In the genomic region with DNA sequence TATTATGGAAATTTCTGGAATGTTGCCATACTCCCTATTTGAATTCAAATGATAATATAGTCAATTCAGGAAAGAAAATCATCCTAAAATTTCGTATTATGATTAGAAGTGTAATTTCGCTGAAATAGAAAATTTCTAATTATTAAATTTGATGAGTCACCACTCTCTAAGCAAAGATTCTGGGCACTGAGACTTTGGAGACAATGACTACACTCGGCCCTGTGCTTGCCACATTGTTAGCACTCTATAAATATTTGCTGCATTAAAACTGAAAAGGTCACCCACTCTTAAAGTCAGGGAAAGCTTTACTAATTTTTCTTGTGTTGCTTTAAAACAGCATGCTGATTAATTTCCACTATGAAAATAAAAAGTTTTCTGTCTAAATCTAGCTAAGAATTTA, we compare ENCODE assay signal across 11 cellular contexts.
DNase-seq lines count a peak whose midpoint lies in the region; ATAC-seq and TF ChIP-seq lines count a peak whose summit lies in the region.
"Had no signal": no experiment of that assay in that cellular context is flagged by ENCODE, and none has a peak within 500 bp of the region (broad histone marks: within the 10 kb centered on the region; RNA-seq: fewer than 3 reads in every experiment).

No MANE protein-coding gene starts in this region.

- DNase-seq in activated T-cell treated with anti-CD3 and anti-CD28 coated beads, Interleukin-2, amount 50 U/mL, for 4 hours, result no peak
- no peak for DNase-seq in activated T-cell treated with anti-CD3 and anti-CD28 coated beads, Interleukin-2, amount 50 U/mL, for 48 hours
- DNase-seq in activated B cell treated with CpG ODN at 0.5 μM for 24 hours (no peak), NCI-H345 treated with DMSO at 0.1 percent for 48 hours (lab: John Stamatoyannopoulos, UW; ENCODE audit: unreplicated experiment) (no peak), DMS79 treated with DMSO at 0.1 percent for 48 hours (lab: John Stamatoyannopoulos, UW) (no peak), Right ventricle myocardium superior (no peak)
- DNase-seq: C1 segment of cervical spinal cord, left colon, NCI-H1436 treated with DMSO at 0.1 percent for 48 hours had no signal

- H3K27ac Mint-ChIP-seq in activated B cell treated with CpG ODN at 0.5 μM for 24 hours, result peak overlapping the region; percentile 72
- peak overlapping the region; percentile 76 for H3K27ac Mint-ChIP-seq in stimulated activated memory B cell treated with anti-CD40 and anti-IgM and Interleukin-4, amounts not matched to agents 10 μg/mL and 1 μg/mL and 100 μg/mL, for 72 hours

- intact Hi-C loops in activated B cell treated with CpG ODN at 0.5 μM for 24 hours (cut with micrococcal nuclease) (loop anchor here (1.0 to 10.0 kb wide), 11 partner anchors 22 to 1877 kb away; a partner anchor contains a TSS), Right ventricle myocardium superior (cut with DNase I) (no loop called here)

- no peak for TF ChIP-seq CTCF in activated B cell treated with CpG ODN at 0.5 μM for 24 hours (IDR thresholded peaks at IDR 0.05)

- no peaks in the 10 kb centered on the region for H3K9me3 Mint-ChIP-seq in activated T-cell treated with anti-CD3 and anti-CD28 coated beads, Interleukin-2, amount 50 U/mL, for 4 hours
- H3K9me3 Mint-ChIP-seq in activated B cell treated with CpG ODN at 0.5 μM for 24 hours, result no peaks in the 10 kb centered on the region
- H3K9me3 Mint-ChIP-seq in stimulated activated memory B cell treated with anti-CD40 and anti-IgM and Interleukin-4, amounts not matched to agents 10 μg/mL and 1 μg/mL and 100 μg/mL, for 72 hours, result no peaks in the 10 kb centered on the region

- no peaks in the 10 kb centered on the region for H3K36me3 Mint-ChIP-seq in activated T-cell treated with anti-CD3 and anti-CD28 coated beads, Interleukin-2, amount 50 U/mL, for 4 hours (ENCODE audit: insufficient read depth)
- no peaks in the 10 kb centered on the region for H3K36me3 Mint-ChIP-seq in activated B cell treated with CpG ODN at 0.5 μM for 24 hours (ENCODE audit: low read depth)
- no peaks in the 10 kb centered on the region for H3K36me3 Mint-ChIP-seq in stimulated activated memory B cell treated with anti-CD40 and anti-IgM and Interleukin-4, amounts not matched to agents 10 μg/mL and 1 μg/mL and 100 μg/mL, for 72 hours

- H3K4me3 Mint-ChIP-seq in activated T-cell treated with anti-CD3 and anti-CD28 coated beads, Interleukin-2, amount 50 U/mL, for 4 hours, result peak overlapping the region; percentile 63
- peak overlapping the region; percentile 70 for H3K4me3 Mint-ChIP-seq in activated B cell treated with CpG ODN at 0.5 μM for 24 hours
- H3K4me3 Mint-ChIP-seq in stimulated activated memory B cell treated with anti-CD40 and anti-IgM and Interleukin-4, amounts not matched to agents 10 μg/mL and 1 μg/mL and 100 μg/mL, for 72 hours, result peak overlapping the region; percentile 74

- CTCF ChIA-PET in activated B cell treated with CpG ODN at 0.5 μM for 24 hours (lab: Charles Lee), result no interaction called here

- H3K27me3 Mint-ChIP-seq in activated T-cell treated with anti-CD3 and anti-CD28 coated beads, Interleukin-2, amount 50 U/mL, for 4 hours (ENCODE audit: low read depth), result peaks cover 4% of the 10 kb centered on the region
- no peaks in the 10 kb centered on the region for H3K27me3 Mint-ChIP-seq in activated B cell treated with CpG ODN at 0.5 μM for 24 hours
- no peaks in the 10 kb centered on the region for H3K27me3 Mint-ChIP-seq in stimulated activated memory B cell treated with anti-CD40 and anti-IgM and Interleukin-4, amounts not matched to agents 10 μg/mL and 1 μg/mL and 100 μg/mL, for 72 hours

- peaks cover 22% of the 10 kb centered on the region for H3K4me1 Mint-ChIP-seq in activated T-cell treated with anti-CD3 and anti-CD28 coated beads, Interleukin-2, amount 50 U/mL, for 4 hours (ENCODE audit: low read depth)
- H3K4me1 Mint-ChIP-seq in activated B cell treated with CpG ODN at 0.5 μM for 24 hours, result peaks cover 59% of the 10 kb centered on the region
- H3K4me1 Mint-ChIP-seq in stimulated activated memory B cell treated with anti-CD40 and anti-IgM and Interleukin-4, amounts not matched to agents 10 μg/mL and 1 μg/mL and 100 μg/mL, for 72 hours, result peaks cover 49% of the 10 kb centered on the region

- no peak for ATAC-seq in activated T-cell treated with anti-CD3 and anti-CD28 coated beads, Interleukin-2, amount 50 U/mL, for 4 hours
- ATAC-seq in HG02763 (IDR thresholded peaks at IDR 0.05; ENCODE audit: unreplicated experiment) (peak; percentile 22), activated B cell treated with CpG ODN at 0.5 μM for 24 hours (ENCODE audit: low read depth) (peak; percentile 23), Right ventricle myocardium superior (ENCODE audit: poor library complexity) (no peak)
- ATAC-seq in stimulated activated memory B cell treated with anti-CD40 and anti-IgM and Interleukin-4, amounts not matched to agents 10 μg/mL and 1 μg/mL and 100 μg/mL, for 72 hours, result peak; percentile 62
- ATAC-seq: left colon had no signal

- POLR2A ChIA-PET in activated B cell treated with CpG ODN at 0.5 μM for 24 hours (lab: Charles Lee), result interaction anchor here (0.6 to 1.6 kb wide), 7 partner anchors 26 to 420 kb away, joined by 3 to 14 read pairs (median 3); a partner anchor contains a TSS

Comparison
In these comparisons a context has a peak if more than half of its experiments do, and no peak if none do; other contexts are left out.
1. ATAC-seq: peak in HG02763 (single experiment), activated B cell treated with CpG ODN at 0.5 μM for 24 hours (single experiment) and stimulated activated memory B cell treated with anti-CD40 and anti-IgM and Interleukin-4, amounts not matched to agents 10 μg/mL and 1 μg/mL and 100 μg/mL, for 72 hours (single experiment); none in activated T-cell treated with anti-CD3 and anti-CD28 coated beads, Interleukin-2, amount 50 U/mL, for 4 hours (0 of 2) and Right ventricle myocardium superior (single experiment).
2. Peak in every context shown above with its lines, with median percentiles within 50 percentile points of each other: H3K4me3 Mint-ChIP-seq.